ENCODE assay signal across 8 cellular contexts in the genomic region with DNA sequence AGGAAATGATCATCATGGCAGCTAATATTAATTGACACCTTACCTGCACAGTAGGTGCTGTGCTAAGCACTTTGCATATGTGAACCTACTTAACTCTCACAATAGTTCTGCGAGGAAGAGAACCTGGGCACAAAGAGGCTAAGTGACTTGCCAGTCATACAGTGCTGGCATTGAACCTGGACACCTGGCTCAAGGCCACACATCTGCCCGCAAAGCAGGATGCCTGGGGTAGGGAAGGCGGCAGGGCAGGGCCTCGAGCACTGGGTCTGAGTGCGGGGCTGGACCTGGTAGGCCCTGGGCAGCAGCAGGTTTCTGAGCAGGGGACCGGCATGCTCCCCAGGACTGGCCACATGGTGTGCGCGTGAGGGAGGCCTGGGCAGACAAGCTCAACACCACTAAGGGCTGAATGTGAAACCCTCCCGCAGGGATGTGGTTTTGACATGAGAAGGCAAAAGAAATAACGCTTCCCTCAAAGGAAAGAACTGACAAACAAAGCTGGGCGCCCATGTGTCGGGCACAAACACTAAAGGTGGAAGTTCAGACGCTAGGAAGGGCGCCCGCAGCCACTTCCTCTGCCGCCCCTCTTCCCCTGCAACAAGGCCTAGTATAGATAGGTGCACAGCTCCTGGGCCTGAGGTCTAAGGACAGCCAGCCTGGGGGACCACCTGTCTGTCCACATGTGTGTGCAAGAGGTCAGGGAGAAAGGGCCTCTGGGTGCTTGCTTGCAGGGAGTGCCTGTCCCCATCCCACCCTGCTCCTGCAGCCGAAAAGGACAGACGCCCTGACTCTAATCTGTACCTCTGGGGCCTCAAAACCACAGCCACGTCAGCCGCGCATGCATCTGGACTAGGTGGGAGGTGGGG.
DNase-seq lines count a peak whose midpoint lies in the region; ATAC-seq and TF ChIP-seq lines count a peak whose summit lies in the region.

No MANE protein-coding gene starts in this region.

- H3K56ac ChIP-seq in mesendoderm (ENCODE audit: low read length) = no peak overlapping the region

- no peak overlapping the region for H2BK15ac ChIP-seq in mesendoderm (replicated peaks; ENCODE audit: low read depth)

- H3K4me2 ChIP-seq in mesendoderm (ENCODE audit: low read length) = no peak overlapping the region

- no peaks in the 10 kb centered on the region for H3K27me3 Mint-ChIP-seq in activated CD8-positive, alpha-beta T cell treated with anti-CD3 and anti-CD28 coated beads for 36 hours

- H3K36me3 ChIP-seq in heart right ventricle (no peaks in the 10 kb centered on the region), mesendoderm (ENCODE audit: control insufficient read depth, insufficient read depth, low read length) (no peaks in the 10 kb centered on the region)

- H3K4me1 ChIP-seq in heart right ventricle = peaks cover 19 to 97% (median 59%) of the 10 kb centered on the region in 9 donors
- peaks cover 1% of the 10 kb centered on the region for H3K4me1 ChIP-seq in mesendoderm (ENCODE audit: control insufficient read depth, low read depth, low read length)

- H3K27me3 ChIP-seq in heart right ventricle = no peaks in the 10 kb centered on the region
- no peaks in the 10 kb centered on the region for H3K27me3 ChIP-seq in mesendoderm (ENCODE audit: insufficient read depth, low read length, poor library complexity)

- H3K4me1 Mint-ChIP-seq in activated CD8-positive, alpha-beta T cell treated with anti-CD3 and anti-CD28 coated beads for 36 hours (ENCODE audit: low read depth) = peaks cover 92% of the 10 kb centered on the region

- POLR2A ChIA-PET in activated CD8-positive, alpha-beta T cell treated with anti-CD3 and anti-CD28 coated beads for 36 hours (lab: Charles Lee) = interaction anchor here (0.8 to 20.8 kb wide), 13 partner anchors 11 to 89 kb away, joined by 3 to 549 read pairs (median 4); partner anchors contain the start of gene ZFP36L2

- CTCF ChIA-PET in activated CD8-positive, alpha-beta T cell treated with anti-CD3 and anti-CD28 coated beads for 36 hours (lab: Charles Lee) = interaction anchor here (1.0 to 24.5 kb wide), 8 partner anchors 9 to 90 kb away, joined by 4 to 647 read pairs (median 7); partner anchors contain the start of gene ZFP36L2

- 86% methylated on average over 21 of the region's 21 CpGs for WGBS in heart right ventricle, 2 donors
- WGBS in mesendoderm (ENCODE audit: extremely low coverage, insufficient coverage, low lambda C conversion rate) = no CpG with 5 or more reads among the region's 21 CpGs

- peak overlapping the region; percentile 95 for H3K27ac Mint-ChIP-seq in activated CD8-positive, alpha-beta T cell treated with anti-CD3 and anti-CD28 coated beads for 36 hours

- H4K8ac ChIP-seq in mesendoderm (ENCODE audit: low read depth, low read length) = no peak overlapping the region

- H3K9me3 ChIP-seq in heart right ventricle = no peaks in the 10 kb centered on the region

- H4K5ac ChIP-seq in mesendoderm (ENCODE audit: low read length) = no peak overlapping the region

- intact Hi-C loops in Right ventricle myocardium superior (cut with DNase I) = loop anchor here (5.0 kb wide), 1 partner anchor 93 kb away; the partner anchor contains the start of gene ZFP36L2
- intact Hi-C loops in heart right ventricle (cut with DNase I) = loop anchor here (1.0 to 10.0 kb wide), 8 partner anchors 38 to 351 kb away; partner anchors contain the start of gene ZFP36L2 (in 4 of the 10)
- intact Hi-C loops in activated CD8-positive, alpha-beta T cell treated with anti-CD3 and anti-CD28 coated beads for 36 hours (cut with micrococcal nuclease) = loop anchor here (5.0 kb wide), 1 partner anchor 77 kb away; no protein-coding TSS in a partner anchor
- intact Hi-C loops in head of caudate nucleus (cut with DNase I) = no loop called here

- H3K18ac ChIP-seq in mesendoderm (ENCODE audit: low read length) = no peak overlapping the region

- no peak overlapping the region for H3K4ac ChIP-seq in mesendoderm (ENCODE audit: low read depth, low read length)

- no peak overlapping the region for H3K23ac ChIP-seq in mesendoderm (ENCODE audit: low read length)

- H3K9me3 Mint-ChIP-seq in activated CD8-positive, alpha-beta T cell treated with anti-CD3 and anti-CD28 coated beads for 36 hours = no peaks in the 10 kb centered on the region

- no peak overlapping the region for H2BK5ac ChIP-seq in mesendoderm (ENCODE audit: low read length)

- H2BK120ac ChIP-seq in mesendoderm (ENCODE audit: low read depth, low read length) = no peak overlapping the region

- no peak overlapping the region for H2AK5ac ChIP-seq in mesendoderm (ENCODE audit: low read length)

- no peaks in the 10 kb centered on the region for H3K79me2 ChIP-seq in mesendoderm (ENCODE audit: control insufficient read depth, insufficient read depth, low read length)

- no peak for TF ChIP-seq CTCF in heart right ventricle (IDR thresholded peaks at IDR 0.05)
- TF ChIP-seq CTCF in activated CD8-positive, alpha-beta T cell treated with anti-CD3 and anti-CD28 coated beads for 36 hours (IDR thresholded peaks at IDR 0.05) = no peak

- peak overlapping the region; percentile 14 for H3K4me3 Mint-ChIP-seq in activated CD8-positive, alpha-beta T cell treated with anti-CD3 and anti-CD28 coated beads for 36 hours

- H3K4me3 ChIP-seq in heart right ventricle (no peak overlapping the region), mesendoderm (ENCODE audit: low read length) (no peak overlapping the region)

- H3K79me1 ChIP-seq in mesendoderm (ENCODE audit: low read length) = no peaks in the 10 kb centered on the region

- no peak overlapping the region for H3K9ac ChIP-seq in mesendoderm (ENCODE audit: low read length)

- H3K27ac ChIP-seq in heart right ventricle (peak overlapping the region in 4 of 10 donors; percentile 6 to 89 (median 36)), mesendoderm (ENCODE audit: low read depth, low read length) (no peak overlapping the region)

- ATAC-seq in Right ventricle myocardium superior (ENCODE audit: poor library complexity) (no peak), heart right ventricle (no peak), GM21526 (IDR thresholded peaks at IDR 0.05; ENCODE audit: low FRiP score, unreplicated experiment) (no peak), HG03097 (IDR thresholded peaks at IDR 0.05; ENCODE audit: low FRiP score, unreplicated experiment) (no peak)
- peak; percentile 28 for ATAC-seq in activated CD8-positive, alpha-beta T cell treated with anti-CD3 and anti-CD28 coated beads for 36 hours

- DNase-seq in Right ventricle myocardium superior = peak; percentile 70
- DNase-seq in heart right ventricle = no peak
- DNase-seq in activated CD8-positive, alpha-beta T cell treated with anti-CD3 and anti-CD28 coated beads for 36 hours = peak; percentile 92
- peak in 41 of 42 donors; percentile 28 to 79 (median 59) for DNase-seq in head of caudate nucleus
- DNase-seq in stimulated activated CD4-positive, alpha-beta T cell treated with anti-CD3 and anti-CD28 coated beads, TNF-alpha, amount 100 ng/mL, for 4 hours (ENCODE audit: low read depth in 3 of 3) = peak in 2 of 3 experiments; percentile 42 to 48
- DNase-seq in mesendoderm = no peak

- peaks cover 5% of the 10 kb centered on the region for H3K36me3 Mint-ChIP-seq in activated CD8-positive, alpha-beta T cell treated with anti-CD3 and anti-CD28 coated beads for 36 hours (ENCODE audit: low read depth)

Comparison
In these comparisons a context has a peak if more than half of its experiments do, and no peak if none do; other contexts are left out.
1. DNase-seq: peak in Right ventricle myocardium superior (single experiment), activated CD8-positive, alpha-beta T cell treated with anti-CD3 and anti-CD28 coated beads for 36 hours (single experiment), head of caudate nucleus (41 of 42) and stimulated activated CD4-positive, alpha-beta T cell treated with anti-CD3 and anti-CD28 coated beads, TNF-alpha, amount 100 ng/mL, for 4 hours (2 of 3); none in heart right ventricle (0 of 2) and mesendoderm (single experiment).